8 cellular contexts compared by ENCODE assay signal in genomic region chr11:29333993-29334780, GRCh38.
DNase-seq lines count a peak whose midpoint lies in the region; ATAC-seq, FAIRE-seq and TF ChIP-seq lines count a peak whose summit lies in the region.

No MANE protein-coding gene starts in this region.

- TF ChIP-seq CTCF in GM20000 (IDR thresholded peaks at IDR 0.05; ENCODE audit: extremely low read depth, missing control alignments): no peak
- TF ChIP-seq CTCF in OCI-LY3 (IDR thresholded peaks at IDR 0.05; ENCODE audit: low read depth, low read length): peak; percentile 72
- peak; percentile 43 for TF ChIP-seq CTCF in fibroblast of mammary gland (conservative IDR thresholded peaks at IDR 0.05; ENCODE audit: control insufficient read depth, insufficient read depth, low read depth, low read length)

- H3K9me3 Mint-ChIP-seq in activated naive CD4-positive, alpha-beta T cell treated with anti-CD3 and anti-CD28 coated beads, Interleukin-2, amount 10 ng/mL, durations not matched to agents 7 days and 5 days: no peaks in the 10 kb centered on the region

- no peaks in the 10 kb centered on the region for H3K36me3 ChIP-seq in OCI-LY3 (replicated peaks; ENCODE audit: low read depth, low read length)

- peaks cover 5% of the 10 kb centered on the region for H3K4me1 ChIP-seq in OCI-LY3 (ENCODE audit: low read length)

- peaks cover 29% of the 10 kb centered on the region for H3K27me3 ChIP-seq in OCI-LY3 (ENCODE audit: low read depth, low read length)

- no peak overlapping the region for H3K4me3 Mint-ChIP-seq in activated naive CD4-positive, alpha-beta T cell treated with anti-CD3 and anti-CD28 coated beads, Interleukin-2, amount 10 ng/mL, durations not matched to agents 7 days and 5 days

- H3K4me2 ChIP-seq in OCI-LY3 (ENCODE audit: low read length): peak overlapping the region; percentile 40

- CTCF ChIA-PET in activated naive CD4-positive, alpha-beta T cell treated with anti-CD3 and anti-CD28 coated beads, Interleukin-2, amount 10 ng/mL, durations not matched to agents 7 days and 5 days (lab: Charles Lee): interaction anchor here (0.7 to 2.1 kb wide), 2 partner anchors 9 to 11 kb away, joined by 3 to 6 read pairs; no protein-coding TSS in a partner anchor

- H3K27me3 Mint-ChIP-seq in activated naive CD4-positive, alpha-beta T cell treated with anti-CD3 and anti-CD28 coated beads, Interleukin-2, amount 10 ng/mL, durations not matched to agents 7 days and 5 days: no peaks in the 10 kb centered on the region

- no peak overlapping the region for H3K27ac ChIP-seq in OCI-LY3 (ENCODE audit: low read length)

- no peak overlapping the region for H3K27ac Mint-ChIP-seq in activated naive CD4-positive, alpha-beta T cell treated with anti-CD3 and anti-CD28 coated beads, Interleukin-2, amount 10 ng/mL, durations not matched to agents 7 days and 5 days

- no peaks in the 10 kb centered on the region for H3K36me3 Mint-ChIP-seq in activated naive CD4-positive, alpha-beta T cell treated with anti-CD3 and anti-CD28 coated beads, Interleukin-2, amount 10 ng/mL, durations not matched to agents 7 days and 5 days

- no peaks in the 10 kb centered on the region for H3K79me2 ChIP-seq in OCI-LY3 (ENCODE audit: low read length)

- no peak overlapping the region for H3K4me3 ChIP-seq in OCI-LY3 (ENCODE audit: low read length)
- H3K4me3 ChIP-seq in fibroblast of mammary gland (ENCODE audit: control insufficient read depth, low read depth, low read length): no peak overlapping the region

- H2AFZ ChIP-seq in OCI-LY3 (ENCODE audit: low read depth, low read length): no peak overlapping the region

- no peaks in the 10 kb centered on the region for H4K20me1 ChIP-seq in OCI-LY3 (ENCODE audit: insufficient read depth, low read length)

- H3K9me3 ChIP-seq in OCI-LY3 (ENCODE audit: insufficient read depth, low read length): no peaks in the 10 kb centered on the region

- H3K9ac ChIP-seq in OCI-LY3 (ENCODE audit: low read length): no peak overlapping the region

- H3K4me1 Mint-ChIP-seq in activated naive CD4-positive, alpha-beta T cell treated with anti-CD3 and anti-CD28 coated beads, Interleukin-2, amount 10 ng/mL, durations not matched to agents 7 days and 5 days: no peaks in the 10 kb centered on the region

- peak; percentile 81 for ATAC-seq in HG03439 (IDR thresholded peaks at IDR 0.05; ENCODE audit: unreplicated experiment)

- peak; percentile 15 for FAIRE-seq in G401.6 (lab: Jason Lieb, UNC)

- peak; percentile 38 for DNase-seq in GM20000 (ENCODE audit: low spot score)
- DNase-seq in fibroblast of mammary gland (ENCODE audit: low read depth): peak; percentile 57
- peak; percentile 68 for DNase-seq in superior temporal gyrus (ENCODE audit: extremely low spot score)
- DNase-seq in central memory CD4-positive, alpha-beta T cell: no peak
- no peak for DNase-seq in activated naive CD4-positive, alpha-beta T cell treated with anti-CD3 and anti-CD28 coated beads, Interleukin-2, amount 10 ng/mL, durations not matched to agents 7 days and 5 days

Comparison
In these comparisons a context has a peak if more than half of its experiments do, and no peak if none do; other contexts are left out.
1. DNase-seq: peak in GM20000 (single experiment), fibroblast of mammary gland (single experiment) and superior temporal gyrus (single experiment); none in central memory CD4-positive, alpha-beta T cell (single experiment) and activated naive CD4-positive, alpha-beta T cell treated with anti-CD3 and anti-CD28 coated beads, Interleukin-2, amount 10 ng/mL, durations not matched to agents 7 days and 5 days (single experiment).